In the genomic region with DNA sequence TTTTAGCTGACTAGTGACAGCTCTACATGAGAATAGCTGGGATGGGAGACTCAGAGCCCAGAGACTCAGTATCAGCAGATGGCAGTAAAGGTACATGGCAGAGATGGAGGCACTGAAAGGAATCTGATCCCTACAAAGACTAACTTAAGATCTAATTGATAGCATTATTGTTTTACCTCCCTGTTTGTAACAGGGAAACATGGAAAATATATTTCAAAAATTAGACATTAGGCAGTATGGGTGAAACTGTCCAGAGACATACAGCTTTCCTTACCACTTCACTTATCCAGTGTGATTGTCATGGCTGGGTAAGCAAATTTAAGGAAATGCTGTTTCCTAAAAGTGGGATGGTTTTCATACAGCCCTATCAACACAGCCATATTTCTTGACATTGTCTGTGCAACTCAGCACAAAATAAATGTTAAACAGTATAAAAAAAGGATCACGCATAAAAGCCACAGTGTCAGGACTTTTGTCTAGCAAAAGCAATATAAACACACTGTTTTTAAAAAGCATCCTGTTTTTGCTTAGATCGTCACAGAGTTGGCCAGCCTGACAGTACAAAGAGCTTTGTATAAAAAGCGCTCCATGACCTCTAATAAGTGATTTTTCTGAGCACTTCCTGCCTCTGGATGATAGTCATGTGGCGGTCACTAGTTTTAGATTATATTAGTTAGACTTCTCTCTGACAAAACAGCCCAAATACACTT, we compare ENCODE assay signal across 9 cellular contexts.
DNase-seq lines count a peak whose midpoint lies in the region; ATAC-seq, FAIRE-seq and TF ChIP-seq lines count a peak whose summit lies in the region.
"Had no signal": no experiment of that assay in that cellular context is flagged by ENCODE, and none has a peak within 500 bp of the region (broad histone marks: within the 10 kb centered on the region; RNA-seq: fewer than 3 reads in every experiment).

No MANE protein-coding gene starts in this region.

- TF ChIP-seq POLR2A in GM12891 (IDR thresholded peaks at IDR 0.05; ENCODE audit: low read depth, low read length) = no peak

- peak; percentile 82 for TF ChIP-seq CTCF in C4-2B (conservative IDR thresholded peaks at IDR 0.05)

- intact Hi-C loops in sciatic nerve (cut with DNase I) = no loop called here

- DNase-seq in HK-2 (ENCODE audit: unreplicated experiment) = peak; percentile 10
- peak; percentile 32 for DNase-seq in RPMI8226
- DNase-seq in globus pallidus (ENCODE audit: low spot score) = peak; percentile 70
- no peak for DNase-seq in sciatic nerve (ENCODE audit: low spot score)
- DNase-seq in GM12891 (ENCODE audit: insufficient read length, low spot score) = no peak
- DNase-seq in GDM1 (lab: John Stamatoyannopoulos, UW) = no peak
- no peak for DNase-seq in activated T-cell treated with anti-CD3 and anti-CD28 coated beads for 4 hours

- no peak overlapping the region for H3K27ac ChIP-seq in C4-2B

- peak; percentile 91 for ATAC-seq in sciatic nerve

- FAIRE-seq in GM12891 (lab: Jason Lieb, UNC) = no peak
- FAIRE-seq: endothelial cell of umbilical vein had no signal

TF ChIP-seq in GM12891, 5 proteins besides CTCF, POLR2A, EP300 and RAD21:
- TF ChIP-seq TAF1 (IDR thresholded peaks at IDR 0.05; ENCODE audit: low read depth, low read length) (no peak), POU2F2 (IDR thresholded peaks at IDR 0.05; ENCODE audit: low read depth, low read length) (no peak), SPI1 (IDR thresholded peaks at IDR 0.05; ENCODE audit: low read depth, low read length) (no peak), POLR2AphosphoS5 (IDR thresholded peaks at IDR 0.05; ENCODE audit: low read depth, low read length) (no peak), PAX5 (IDR thresholded peaks at IDR 0.05; ENCODE audit: insufficient read depth, low read length, severe bottlenecking) (no peak)
TF ChIP-seq in GM12891: peak in this region for 0.

Comparison
In these comparisons a context has a peak if more than half of its experiments do, and no peak if none do; other contexts are left out.
1. DNase-seq: peak in HK-2 (single experiment), RPMI8226 (single experiment) and globus pallidus (single experiment); none in sciatic nerve (single experiment), GM12891 (single experiment), GDM1 (single experiment) and activated T-cell treated with anti-CD3 and anti-CD28 coated beads for 4 hours (single experiment).